9 cellular contexts compared by ENCODE assay signal in genomic region chr7:435518-436366, GRCh38.
DNase-seq lines count a peak whose midpoint lies in the region; ATAC-seq lines count a peak whose summit lies in the region.
"Had no signal": no experiment of that assay in that cellular context is flagged by ENCODE, and none has a peak within 500 bp of the region (broad histone marks: within the 10 kb centered on the region; RNA-seq: fewer than 3 reads in every experiment).

No MANE protein-coding gene starts in this region.

- H3K4me3 Mint-ChIP-seq in naive thymus-derived CD8-positive, alpha-beta T cell, result peak overlapping the region in 8 of 10 donors; percentile 44 to 77 (median 58)
- no peak overlapping the region for H3K4me3 Mint-ChIP-seq in effector memory CD8-positive, alpha-beta T cell

- H3K4me1 Mint-ChIP-seq in naive thymus-derived CD8-positive, alpha-beta T cell, result peaks cover 0 to 5% (median 2%) of the 10 kb centered on the region in 4 donors
- peaks cover 0 to 2% of the 10 kb centered on the region in 2 donors for H3K4me1 Mint-ChIP-seq in effector memory CD8-positive, alpha-beta T cell (ENCODE audit: low read depth in 2 of 2)

- peaks cover 0 to 5% (median 0%) of the 10 kb centered on the region in 9 donors for H3K9me3 Mint-ChIP-seq in naive thymus-derived CD8-positive, alpha-beta T cell
- no peaks in the 10 kb centered on the region for H3K9me3 Mint-ChIP-seq in effector memory CD8-positive, alpha-beta T cell

- POLR2A ChIA-PET in naive thymus-derived CD8-positive, alpha-beta T cell (lab: Charles Lee), result interaction anchor here (1.0 kb wide), 1 partner anchor 73 kb away, joined by 3 read pairs; no protein-coding TSS in a partner anchor

- no peaks in the 10 kb centered on the region for H3K36me3 Mint-ChIP-seq in naive thymus-derived CD8-positive, alpha-beta T cell
- H3K36me3 Mint-ChIP-seq in effector memory CD8-positive, alpha-beta T cell (ENCODE audit: insufficient read depth), result no peaks in the 10 kb centered on the region

- H3K27me3 Mint-ChIP-seq in naive thymus-derived CD8-positive, alpha-beta T cell, result no peaks in the 10 kb centered on the region
- H3K27me3 Mint-ChIP-seq in effector memory CD8-positive, alpha-beta T cell, result peaks cover 0 to 14% of the 10 kb centered on the region in 2 donors

- ATAC-seq in naive thymus-derived CD8-positive, alpha-beta T cell, result no peak
- ATAC-seq in effector memory CD8-positive, alpha-beta T cell (replicated peaks), result no peak

- peak overlapping the region in 7 of 10 donors; percentile 19 to 83 (median 72) for H3K27ac Mint-ChIP-seq in naive thymus-derived CD8-positive, alpha-beta T cell
- no peak overlapping the region for H3K27ac Mint-ChIP-seq in effector memory CD8-positive, alpha-beta T cell

- DNase-seq in AG08395 (ENCODE audit: low spot score) (peak; percentile 50), M059J (ENCODE audit: low read depth) (peak; percentile 26), dermis blood vessel endothelial cell (peak; percentile 72), NCI-H146 (lab: John Stamatoyannopoulos, UW) (no peak), OCI-M2 (lab: John Stamatoyannopoulos, UW; ENCODE audit: unreplicated experiment) (no peak), NCI-H1092 (lab: John Stamatoyannopoulos, UW) (no peak)
- DNase-seq in naive thymus-derived CD8-positive, alpha-beta T cell, result no peak
- DNase-seq in effector memory CD8-positive, alpha-beta T cell, result no peak
- DNase-seq: activated CD8-positive, alpha-beta memory T cell treated with anti-CD3 and anti-CD28 coated beads for 24 hours had no signal

Comparison
In these comparisons a context has a peak if more than half of its experiments do, and no peak if none do; other contexts are left out.
1. DNase-seq: peak in AG08395 (single experiment), M059J (single experiment) and dermis blood vessel endothelial cell (single experiment); none in naive thymus-derived CD8-positive, alpha-beta T cell (0 of 10), NCI-H146 (single experiment), OCI-M2 (single experiment), NCI-H1092 (single experiment) and effector memory CD8-positive, alpha-beta T cell (0 of 3).
2. H3K27ac Mint-ChIP-seq: peak in naive thymus-derived CD8-positive, alpha-beta T cell (7 of 10); none in effector memory CD8-positive, alpha-beta T cell (0 of 2).
3. H3K4me3 Mint-ChIP-seq: peak in naive thymus-derived CD8-positive, alpha-beta T cell (8 of 10); none in effector memory CD8-positive, alpha-beta T cell (0 of 2).